In genomic region chr7:30634634-30635201, GRCh38 we compare ENCODE assay signal across 20 cellular contexts. TPM values are rescaled to one million over a fixed set of nuclear protein-coding genes. Genes with fewer than 3 reads are reported as not detected.
DNase-seq lines count a peak whose midpoint lies in the region; ATAC-seq and TF ChIP-seq lines count a peak whose summit lies in the region.
"Had no signal": no experiment of that assay in that cellular context is flagged by ENCODE, and none has a peak within 500 bp of the region (broad histone marks: within the 10 kb centered on the region; RNA-seq: fewer than 3 reads in every experiment).

No MANE protein-coding gene starts in this region.

- no peak for DNase-seq in activated CD4-positive, alpha-beta T cell treated with anti-CD3 and anti-CD28 coated beads for 36 hours
- DNase-seq in activated CD4-positive, alpha-beta T cell treated with anti-CD3 and anti-CD28 coated beads for 4 hours: no peak
- DNase-seq in body of pancreas: peak; percentile 38 to 75 (median 53)
- DNase-seq in stimulated activated naive B cell treated with anti-CD40 and anti-IgM and Interleukin-4, amounts not matched to agents 10 μg/mL and 1 μg/mL and 100 μg/mL, for 72 hours: no peak
- DNase-seq in CD1c-positive myeloid dendritic cell (ENCODE audit: extremely low spot score): no peak
- DNase-seq in omental fat pad (ENCODE audit: low spot score): no peak
- DNase-seq: 8988T, AML-193, C1 segment of cervical spinal cord, GF-D8, KBM-7, MM.1S, NCI-H1048, NCI-H1417 treated with DMSO at 0.1 percent for 48 hours, NCI-H187, NCI-H446, NCI-H526 had no signal

- H3K9me3 Mint-ChIP-seq in activated CD4-positive, alpha-beta T cell treated with anti-CD3 and anti-CD28 coated beads for 36 hours (ENCODE audit: low read depth): peaks cover 3% of the 10 kb centered on the region
- no peaks in the 10 kb centered on the region for H3K9me3 Mint-ChIP-seq in stimulated activated naive B cell treated with anti-CD40 and anti-IgM and Interleukin-4, amounts not matched to agents 10 μg/mL and 1 μg/mL and 100 μg/mL, for 72 hours

- 31 to 32% methylated on average over 6 of the region's 6 CpGs for WGBS in body of pancreas, 2 donors

- H3K36me3 Mint-ChIP-seq in activated CD4-positive, alpha-beta T cell treated with anti-CD3 and anti-CD28 coated beads for 36 hours (ENCODE audit: low read depth): peaks cover 61% of the 10 kb centered on the region
- peaks cover 30 to 52% of the 10 kb centered on the region in 2 donors for H3K36me3 Mint-ChIP-seq in stimulated activated naive B cell treated with anti-CD40 and anti-IgM and Interleukin-4, amounts not matched to agents 10 μg/mL and 1 μg/mL and 100 μg/mL, for 72 hours

- no peaks in the 10 kb centered on the region for H3K9me3 ChIP-seq in body of pancreas
- H3K9me3 ChIP-seq: SJSA1 had no signal

- no peaks in the 10 kb centered on the region for H3K27me3 ChIP-seq in body of pancreas
- H3K27me3 ChIP-seq: SJSA1 had no signal

- no peak for ATAC-seq in activated CD4-positive, alpha-beta T cell treated with anti-CD3 and anti-CD28 coated beads for 36 hours
- ATAC-seq in HG02759 (IDR thresholded peaks at IDR 0.05; ENCODE audit: unreplicated experiment) (peak; percentile 26), body of pancreas (peak; percentile 92), omental fat pad (ENCODE audit: low FRiP score) (no peak)
- no peak for ATAC-seq in stimulated activated naive B cell treated with anti-CD40 and anti-IgM and Interleukin-4, amounts not matched to agents 10 μg/mL and 1 μg/mL and 100 μg/mL, for 72 hours (replicated peaks)
- ATAC-seq: Right ventricle myocardium inferior had no signal

- intact Hi-C loops in activated CD4-positive, alpha-beta T cell treated with anti-CD3 and anti-CD28 coated beads for 36 hours (cut with DNase I, micrococcal nuclease): no loop called here
- intact Hi-C loops in body of pancreas (cut with DNase I): no loop called here

- no peak overlapping the region for H3K4me3 Mint-ChIP-seq in activated CD4-positive, alpha-beta T cell treated with anti-CD3 and anti-CD28 coated beads for 36 hours
- no peak overlapping the region for H3K4me3 Mint-ChIP-seq in stimulated activated naive B cell treated with anti-CD40 and anti-IgM and Interleukin-4, amounts not matched to agents 10 μg/mL and 1 μg/mL and 100 μg/mL, for 72 hours

- peak in 2 of 3 donors; percentile 20 to 23 for TF ChIP-seq POLR2A in body of pancreas (IDR thresholded peaks at IDR 0.05)

- peak overlapping the region; percentile 65 to 88 (median 82) for H3K27ac ChIP-seq in body of pancreas
- H3K27ac ChIP-seq: SJSA1 had no signal

- no peaks in the 10 kb centered on the region for H3K27me3 Mint-ChIP-seq in activated CD4-positive, alpha-beta T cell treated with anti-CD3 and anti-CD28 coated beads for 36 hours
- H3K27me3 Mint-ChIP-seq in stimulated activated naive B cell treated with anti-CD40 and anti-IgM and Interleukin-4, amounts not matched to agents 10 μg/mL and 1 μg/mL and 100 μg/mL, for 72 hours: no peaks in the 10 kb centered on the region

- no peak overlapping the region for H3K4me3 ChIP-seq in body of pancreas
- H3K4me3 ChIP-seq: SJSA1 had no signal

- TF ChIP-seq CTCF in body of pancreas (IDR thresholded peaks at IDR 0.05) (no peak), omental fat pad (IDR thresholded peaks at IDR 0.05) (no peak)

- POLR2A ChIA-PET in activated CD4-positive, alpha-beta T cell treated with anti-CD3 and anti-CD28 coated beads for 36 hours (lab: Charles Lee): interaction anchor here (0.6 to 0.7 kb wide), 2 partner anchors 21 to 30 kb away, joined by 3 to 5 read pairs; no protein-coding TSS in a partner anchor

- peaks cover 47% of the 10 kb centered on the region for H3K4me1 ChIP-seq in body of pancreas
- H3K4me1 ChIP-seq: SJSA1 had no signal

- peak overlapping the region; percentile 6 for H3K27ac Mint-ChIP-seq in activated CD4-positive, alpha-beta T cell treated with anti-CD3 and anti-CD28 coated beads for 36 hours
- peak overlapping the region; percentile 47 for H3K27ac Mint-ChIP-seq in stimulated activated naive B cell treated with anti-CD40 and anti-IgM and Interleukin-4, amounts not matched to agents 10 μg/mL and 1 μg/mL and 100 μg/mL, for 72 hours

- no peaks in the 10 kb centered on the region for H3K4me1 Mint-ChIP-seq in activated CD4-positive, alpha-beta T cell treated with anti-CD3 and anti-CD28 coated beads for 36 hours
- H3K4me1 Mint-ChIP-seq in stimulated activated naive B cell treated with anti-CD40 and anti-IgM and Interleukin-4, amounts not matched to agents 10 μg/mL and 1 μg/mL and 100 μg/mL, for 72 hours: no peaks in the 10 kb centered on the region

- CTCF ChIA-PET in activated CD4-positive, alpha-beta T cell treated with anti-CD3 and anti-CD28 coated beads for 36 hours (lab: Charles Lee): interaction anchor here (1.0 kb wide), 1 partner anchor 103 kb away, joined by 3 read pairs; no protein-coding TSS in a partner anchor

- peaks cover 0 to 8% of the 10 kb centered on the region in 2 donors for H3K36me3 ChIP-seq in body of pancreas (replicated peaks in 1 of 2; ENCODE audit: insufficient read depth in 1 of 2, low read depth in 2 of 2)

RNA-seq across cellular contexts. Expression of gene GARS1, which starts 40.0 kb away (rescaled TPM):
- 100 to 1,000 TPM; 391 to 439 TPM for total RNA-seq in activated CD4-positive, alpha-beta T cell treated with anti-CD3 and anti-CD28 coated beads for 36 hours
- 10 to 100 TPM; 43.1 to 70.9 TPM for total RNA-seq in body of pancreas
- total RNA-seq in omental fat pad: 100 to 1,000 TPM in 2 of 4 donors, 10 to 100 TPM in 2; 66.8 to 136 (median 105) TPM

RNA-seq across cellular contexts. Expression of gene CRHR2, which starts 47.5 kb away (rescaled TPM):
- not detected for total RNA-seq in activated CD4-positive, alpha-beta T cell treated with anti-CD3 and anti-CD28 coated beads for 36 hours
- total RNA-seq in body of pancreas (1 to 10 TPM in 1 of 2 donors, under 1 TPM in 1; 0.33 to 4.7 TPM), omental fat pad (under 1 TPM in 1 of 4 donors, not detected in 3; 0.95 TPM)
- total RNA-seq: SJSA1 had no signal

Comparison
In these comparisons a context has a peak if more than half of its experiments do, and no peak if none do; other contexts are left out.
1. ATAC-seq: peak in HG02759 (single experiment) and body of pancreas (single experiment); none in activated CD4-positive, alpha-beta T cell treated with anti-CD3 and anti-CD28 coated beads for 36 hours (single experiment), stimulated activated naive B cell treated with anti-CD40 and anti-IgM and Interleukin-4, amounts not matched to agents 10 μg/mL and 1 μg/mL and 100 μg/mL, for 72 hours (0 of 2) and omental fat pad (single experiment).
2. DNase-seq: peak in body of pancreas (4 of 4); none in activated CD4-positive, alpha-beta T cell treated with anti-CD3 and anti-CD28 coated beads for 36 hours (single experiment), activated CD4-positive, alpha-beta T cell treated with anti-CD3 and anti-CD28 coated beads for 4 hours (0 of 2), stimulated activated naive B cell treated with anti-CD40 and anti-IgM and Interleukin-4, amounts not matched to agents 10 μg/mL and 1 μg/mL and 100 μg/mL, for 72 hours (single experiment), CD1c-positive myeloid dendritic cell (single experiment) and omental fat pad (single experiment).